8 cellular contexts compared by ENCODE assay signal in genomic region chr22:27718186-27719032, GRCh38.
DNase-seq lines count a peak whose midpoint lies in the region; ATAC-seq, FAIRE-seq and TF ChIP-seq lines count a peak whose summit lies in the region.

No MANE protein-coding gene starts in this region.

- intact Hi-C loops in pancreas (cut with DNase I): no loop called here
- intact Hi-C loops in CD4-positive, alpha-beta memory T cell (cut with micrococcal nuclease): no loop called here

- no peak overlapping the region for H3K4me3 Mint-ChIP-seq in activated naive CD8-positive, alpha-beta T cell treated with anti-CD3 and anti-CD28 coated beads, Interleukin-2, amount 50 U/mL, for 24 hours
- no peak overlapping the region for H3K4me3 Mint-ChIP-seq in CD4-positive, alpha-beta memory T cell

- no peaks in the 10 kb centered on the region for H3K27me3 ChIP-seq in pancreas
- H3K27me3 ChIP-seq in CD4-positive, alpha-beta memory T cell (ENCODE audit: insufficient read depth, low read length): no peaks in the 10 kb centered on the region

- no peak overlapping the region for H3K27ac Mint-ChIP-seq in activated naive CD8-positive, alpha-beta T cell treated with anti-CD3 and anti-CD28 coated beads, Interleukin-2, amount 50 U/mL, for 24 hours
- no peak overlapping the region for H3K27ac Mint-ChIP-seq in CD4-positive, alpha-beta memory T cell

- H3K4me1 Mint-ChIP-seq in activated naive CD8-positive, alpha-beta T cell treated with anti-CD3 and anti-CD28 coated beads, Interleukin-2, amount 50 U/mL, for 24 hours: no peaks in the 10 kb centered on the region
- H3K4me1 Mint-ChIP-seq in CD4-positive, alpha-beta memory T cell: no peaks in the 10 kb centered on the region

- H3K27me3 Mint-ChIP-seq in activated naive CD8-positive, alpha-beta T cell treated with anti-CD3 and anti-CD28 coated beads, Interleukin-2, amount 50 U/mL, for 24 hours: peaks cover 11% of the 10 kb centered on the region
- peaks cover 7 to 8% of the 10 kb centered on the region in 2 donors for H3K27me3 Mint-ChIP-seq in CD4-positive, alpha-beta memory T cell

- no peaks in the 10 kb centered on the region for H3K4me1 ChIP-seq in pancreas
- no peaks in the 10 kb centered on the region for H3K4me1 ChIP-seq in CD4-positive, alpha-beta memory T cell (ENCODE audit: insufficient read depth, low read length)

- POLR2A ChIA-PET in CD4-positive, alpha-beta memory T cell (lab: Charles Lee; ENCODE audit: partially characterized antibody): no interaction called here

- H3K36me3 Mint-ChIP-seq in activated naive CD8-positive, alpha-beta T cell treated with anti-CD3 and anti-CD28 coated beads, Interleukin-2, amount 50 U/mL, for 24 hours (ENCODE audit: low read depth): no peaks in the 10 kb centered on the region
- H3K36me3 Mint-ChIP-seq in CD4-positive, alpha-beta memory T cell: no peaks in the 10 kb centered on the region

- H3K4me3 ChIP-seq in fibroblast of the aortic adventitia (ENCODE audit: low read depth, low read length) (peak overlapping the region; percentile 7), pancreas (no peak overlapping the region)
- no peak overlapping the region for H3K4me3 ChIP-seq in CD4-positive, alpha-beta memory T cell (ENCODE audit: low read length in 2 of 2)

- no peak for FAIRE-seq in pancreas (lab: Jason Lieb, UNC)

- H3K27ac ChIP-seq in pancreas: no peak overlapping the region
- H3K27ac ChIP-seq in CD4-positive, alpha-beta memory T cell (ENCODE audit: low read depth, low read length): no peak overlapping the region

- H3K9me3 ChIP-seq in pancreas: no peaks in the 10 kb centered on the region
- no peaks in the 10 kb centered on the region for H3K9me3 ChIP-seq in CD4-positive, alpha-beta memory T cell (ENCODE audit: control insufficient read depth in 1 of 2, low read length in 2 of 2)

- no peaks in the 10 kb centered on the region for H3K9me3 Mint-ChIP-seq in activated naive CD8-positive, alpha-beta T cell treated with anti-CD3 and anti-CD28 coated beads, Interleukin-2, amount 50 U/mL, for 24 hours
- H3K9me3 Mint-ChIP-seq in CD4-positive, alpha-beta memory T cell: peaks cover 0 to 5% (median 0%) of the 10 kb centered on the region in 8 donors

- DNase-seq in COLO829 (ENCODE audit: low spot score) (peak; percentile 99), RPMI7951 (ENCODE audit: low read depth) (peak; percentile 94), fibroblast of the aortic adventitia (ENCODE audit: low read depth) (peak; percentile 99), pancreas (peak in 1 of 6 donors; percentile 18), cortex of kidney (lab: John Stamatoyannopoulos, UW) (no peak)
- no peak for DNase-seq in activated naive CD8-positive, alpha-beta T cell treated with anti-CD3 and anti-CD28 coated beads, Interleukin-2, amount 50 U/mL, for 24 hours
- no peak for DNase-seq in CD4-positive, alpha-beta memory T cell

- ATAC-seq in pancreas (peak in 3 of 4 donors; percentile 54 to 75 (median 72)), HG03342 (IDR thresholded peaks at IDR 0.05; ENCODE audit: unreplicated experiment) (no peak)
- ATAC-seq in activated naive CD8-positive, alpha-beta T cell treated with anti-CD3 and anti-CD28 coated beads, Interleukin-2, amount 50 U/mL, for 24 hours: no peak

- no peaks in the 10 kb centered on the region for H3K36me3 ChIP-seq in pancreas
- no peaks in the 10 kb centered on the region for H3K36me3 ChIP-seq in CD4-positive, alpha-beta memory T cell (ENCODE audit: insufficient read depth, low read length)

- 34 to 48% methylated on average over 10 of the region's 10 CpGs for WGBS in pancreas, 2 donors

- no peak for TF ChIP-seq CTCF in fibroblast of the aortic adventitia (IDR thresholded peaks at IDR 0.05; ENCODE audit: insufficient read depth, low read length)
- no peak for TF ChIP-seq CTCF in pancreas (IDR thresholded peaks at IDR 0.05)

- CTCF ChIA-PET in CD4-positive, alpha-beta memory T cell (lab: Charles Lee; ENCODE audit: partially characterized antibody): no interaction called here

Comparison
In these comparisons a context has a peak if more than half of its experiments do, and no peak if none do; other contexts are left out.
1. DNase-seq: peak in COLO829 (single experiment), RPMI7951 (single experiment) and fibroblast of the aortic adventitia (single experiment); none in cortex of kidney (single experiment), activated naive CD8-positive, alpha-beta T cell treated with anti-CD3 and anti-CD28 coated beads, Interleukin-2, amount 50 U/mL, for 24 hours (single experiment) and CD4-positive, alpha-beta memory T cell (0 of 5).
2. ATAC-seq: peak in pancreas (3 of 4); none in HG03342 (single experiment) and activated naive CD8-positive, alpha-beta T cell treated with anti-CD3 and anti-CD28 coated beads, Interleukin-2, amount 50 U/mL, for 24 hours (single experiment).